Comparison of ENCODE assay signal across 20 cellular contexts in genomic region chr19:39309305-39309670, GRCh38. TPM values are rescaled to one million over a fixed set of nuclear protein-coding genes. Genes with fewer than 3 reads are reported as not detected.
"Had no signal": no experiment of that assay in that cellular context is flagged by ENCODE, and none has a peak within 500 bp of the region (broad histone marks: within the 10 kb centered on the region; RNA-seq: fewer than 3 reads in every experiment).

No MANE protein-coding gene starts in this region.

RNA-seq across cellular contexts. Expression of gene IFNL1, which starts 13.1 kb away (rescaled TPM):
- total RNA-seq: chondrocyte, colonic mucosa, dermis microvascular lymphatic vessel endothelial cell, endodermal cell, esophagus mucosa, esophagus squamous epithelium, gastrocnemius medialis, glomerular endothelial cell, heart right ventricle, kidney epithelial cell, left cardiac atrium, left lung, left ventricle myocardium superior, lower leg skin, lower lobe of right lung, lung microvascular endothelial cell, mesenteric fat pad, mesothelial cell of epicardium, mucosa of descending colon had no signal
- polyA plus RNA-seq: heart right ventricle, keratinocyte had no signal

RNA-seq across cellular contexts. Expression of gene GMFG, which starts 26.6 kb away (rescaled TPM):
- total RNA-seq: chondrocyte, endodermal cell, kidney epithelial cell, mesothelial cell of epicardium had no signal
- polyA plus RNA-seq: keratinocyte had no signal

RNA-seq across cellular contexts. Expression of gene IFNL2, which starts 41.1 kb away (rescaled TPM):
- total RNA-seq: chondrocyte, colonic mucosa, dermis microvascular lymphatic vessel endothelial cell, endodermal cell, esophagus mucosa, esophagus squamous epithelium, gastrocnemius medialis, glomerular endothelial cell, heart right ventricle, kidney epithelial cell, left cardiac atrium, left lung, left ventricle myocardium superior, lower leg skin, lower lobe of right lung, lung microvascular endothelial cell, mesenteric fat pad, mesothelial cell of epicardium, mucosa of descending colon had no signal
- polyA plus RNA-seq: heart right ventricle, keratinocyte had no signal
